ENCODE assay signal across 1 cellular context in the genomic region with DNA sequence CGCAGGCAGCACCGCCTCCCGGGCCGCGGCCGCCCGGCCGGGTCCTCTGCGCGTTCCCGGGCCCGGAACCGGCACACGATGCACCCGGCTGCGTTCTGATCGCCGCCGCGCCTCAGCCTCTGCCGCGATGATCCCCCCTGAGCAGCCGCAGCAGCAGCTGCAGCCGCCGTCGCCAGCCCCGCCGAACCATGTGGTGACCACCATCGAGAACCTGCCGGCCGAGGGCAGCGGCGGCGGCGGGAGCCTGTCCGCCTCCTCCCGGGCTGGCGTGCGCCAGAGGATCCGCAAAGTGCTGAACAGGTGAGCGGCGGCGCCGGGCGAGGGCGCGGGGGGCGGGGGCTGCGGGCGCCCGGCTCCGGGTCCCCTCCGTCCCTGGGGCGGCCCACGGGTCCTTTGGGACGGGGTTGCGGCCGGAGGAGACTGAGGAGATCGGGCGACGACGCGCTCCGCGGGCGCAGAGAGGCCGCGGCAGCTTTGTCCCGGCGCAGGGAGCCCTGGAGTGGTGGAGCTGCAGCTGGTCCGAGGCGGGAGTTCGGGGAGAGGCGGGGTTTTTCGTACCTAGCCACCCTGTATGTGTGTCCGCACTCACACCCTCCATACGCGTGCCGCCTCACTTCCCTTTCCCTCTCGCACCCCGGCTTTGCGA.
TF ChIP-seq lines count a peak whose summit lies in the region.

No MANE protein-coding gene starts in this region.

TF ChIP-seq in GM23338, 12 proteins besides CTCF, POLR2A, EP300 and RAD21 (continued from another document):
- TF ChIP-seq, protein P1, sequence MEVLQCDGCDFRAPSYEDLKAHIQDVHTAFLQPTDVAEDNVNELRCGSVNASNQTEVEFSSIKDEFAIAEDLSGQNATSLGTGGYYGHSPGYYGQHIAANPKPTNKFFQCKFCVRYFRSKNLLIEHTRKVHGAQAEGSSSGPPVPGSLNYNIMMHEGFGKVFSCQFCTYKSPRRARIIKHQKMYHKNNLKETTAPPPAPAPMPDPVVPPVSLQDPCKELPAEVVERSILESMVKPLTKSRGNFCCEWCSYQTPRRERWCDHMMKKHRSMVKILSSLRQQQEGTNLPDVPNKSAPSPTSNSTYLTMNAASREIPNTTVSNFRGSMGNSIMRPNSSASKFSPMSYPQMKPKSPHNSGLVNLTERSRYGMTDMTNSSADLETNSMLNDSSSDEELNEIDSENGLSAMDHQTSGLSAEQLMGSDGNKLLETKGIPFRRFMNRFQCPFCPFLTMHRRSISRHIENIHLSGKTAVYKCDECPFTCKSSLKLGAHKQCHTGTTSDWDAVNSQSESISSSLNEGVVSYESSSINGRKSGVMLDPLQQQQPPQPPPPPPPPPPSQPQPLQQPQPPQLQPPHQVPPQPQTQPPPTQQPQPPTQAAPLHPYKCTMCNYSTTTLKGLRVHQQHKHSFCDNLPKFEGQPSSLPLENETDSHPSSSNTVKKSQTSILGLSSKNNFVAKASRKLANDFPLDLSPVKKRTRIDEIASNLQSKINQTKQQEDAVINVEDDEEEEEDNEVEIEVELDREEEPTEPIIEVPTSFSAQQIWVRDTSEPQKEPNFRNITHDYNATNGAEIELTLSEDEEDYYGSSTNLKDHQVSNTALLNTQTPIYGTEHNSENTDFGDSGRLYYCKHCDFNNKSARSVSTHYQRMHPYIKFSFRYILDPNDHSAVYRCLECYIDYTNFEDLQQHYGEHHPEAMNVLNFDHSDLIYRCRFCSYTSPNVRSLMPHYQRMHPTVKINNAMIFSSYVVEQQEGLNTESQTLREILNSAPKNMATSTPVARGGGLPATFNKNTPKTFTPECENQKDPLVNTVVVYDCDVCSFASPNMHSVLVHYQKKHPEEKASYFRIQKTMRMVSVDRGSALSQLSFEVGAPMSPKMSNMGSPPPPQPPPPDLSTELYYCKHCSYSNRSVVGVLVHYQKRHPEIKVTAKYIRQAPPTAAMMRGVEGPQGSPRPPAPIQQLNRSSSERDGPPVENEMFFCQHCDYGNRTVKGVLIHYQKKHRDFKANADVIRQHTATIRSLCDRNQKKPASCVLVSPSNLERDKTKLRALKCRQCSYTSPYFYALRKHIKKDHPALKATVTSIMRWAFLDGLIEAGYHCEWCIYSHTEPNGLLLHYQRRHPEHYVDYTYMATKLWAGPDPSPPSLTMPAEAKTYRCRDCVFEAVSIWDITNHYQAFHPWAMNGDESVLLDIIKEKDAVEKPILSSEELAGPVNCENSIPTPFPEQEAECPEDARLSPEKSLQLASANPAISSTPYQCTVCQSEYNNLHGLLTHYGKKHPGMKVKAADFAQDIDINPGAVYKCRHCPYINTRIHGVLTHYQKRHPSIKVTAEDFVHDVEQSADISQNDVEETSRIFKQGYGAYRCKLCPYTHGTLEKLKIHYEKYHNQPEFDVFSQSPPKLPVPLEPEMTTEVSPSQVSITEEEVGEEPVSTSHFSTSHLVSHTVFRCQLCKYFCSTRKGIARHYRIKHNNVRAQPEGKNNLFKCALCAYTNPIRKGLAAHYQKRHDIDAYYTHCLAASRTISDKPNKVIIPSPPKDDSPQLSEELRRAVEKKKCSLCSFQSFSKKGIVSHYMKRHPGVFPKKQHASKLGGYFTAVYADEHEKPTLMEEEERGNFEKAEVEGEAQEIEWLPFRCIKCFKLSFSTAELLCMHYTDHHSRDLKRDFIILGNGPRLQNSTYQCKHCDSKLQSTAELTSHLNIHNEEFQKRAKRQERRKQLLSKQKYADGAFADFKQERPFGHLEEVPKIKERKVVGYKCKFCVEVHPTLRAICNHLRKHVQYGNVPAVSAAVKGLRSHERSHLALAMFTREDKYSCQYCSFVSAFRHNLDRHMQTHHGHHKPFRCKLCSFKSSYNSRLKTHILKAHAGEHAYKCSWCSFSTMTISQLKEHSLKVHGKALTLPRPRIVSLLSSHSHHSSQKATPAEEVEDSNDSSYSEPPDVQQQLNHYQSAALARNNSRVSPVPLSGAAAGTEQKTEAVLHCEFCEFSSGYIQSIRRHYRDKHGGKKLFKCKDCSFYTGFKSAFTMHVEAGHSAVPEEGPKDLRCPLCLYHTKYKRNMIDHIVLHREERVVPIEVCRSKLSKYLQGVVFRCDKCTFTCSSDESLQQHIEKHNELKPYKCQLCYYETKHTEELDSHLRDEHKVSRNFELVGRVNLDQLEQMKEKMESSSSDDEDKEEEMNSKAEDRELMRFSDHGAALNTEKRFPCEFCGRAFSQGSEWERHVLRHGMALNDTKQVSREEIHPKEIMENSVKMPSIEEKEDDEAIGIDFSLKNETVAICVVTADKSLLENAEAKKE (CRISPR knock-in tag; IDR thresholded peaks at IDR 0.05) = no peak
- TF ChIP-seq ZNF331 (CRISPR knock-in tag; IDR thresholded peaks at IDR 0.05; ENCODE audit: low read depth) (no peak), JUNB (IDR thresholded peaks at IDR 0.05; ENCODE audit: unreplicated experiment) (no peak)
- TF ChIP-seq, protein P2, sequence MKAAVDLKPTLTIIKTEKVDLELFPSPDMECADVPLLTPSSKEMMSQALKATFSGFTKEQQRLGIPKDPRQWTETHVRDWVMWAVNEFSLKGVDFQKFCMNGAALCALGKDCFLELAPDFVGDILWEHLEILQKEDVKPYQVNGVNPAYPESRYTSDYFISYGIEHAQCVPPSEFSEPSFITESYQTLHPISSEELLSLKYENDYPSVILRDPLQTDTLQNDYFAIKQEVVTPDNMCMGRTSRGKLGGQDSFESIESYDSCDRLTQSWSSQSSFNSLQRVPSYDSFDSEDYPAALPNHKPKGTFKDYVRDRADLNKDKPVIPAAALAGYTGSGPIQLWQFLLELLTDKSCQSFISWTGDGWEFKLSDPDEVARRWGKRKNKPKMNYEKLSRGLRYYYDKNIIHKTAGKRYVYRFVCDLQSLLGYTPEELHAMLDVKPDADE (IDR thresholded peaks at IDR 0.05) = no peak
- TF ChIP-seq, protein P3, sequence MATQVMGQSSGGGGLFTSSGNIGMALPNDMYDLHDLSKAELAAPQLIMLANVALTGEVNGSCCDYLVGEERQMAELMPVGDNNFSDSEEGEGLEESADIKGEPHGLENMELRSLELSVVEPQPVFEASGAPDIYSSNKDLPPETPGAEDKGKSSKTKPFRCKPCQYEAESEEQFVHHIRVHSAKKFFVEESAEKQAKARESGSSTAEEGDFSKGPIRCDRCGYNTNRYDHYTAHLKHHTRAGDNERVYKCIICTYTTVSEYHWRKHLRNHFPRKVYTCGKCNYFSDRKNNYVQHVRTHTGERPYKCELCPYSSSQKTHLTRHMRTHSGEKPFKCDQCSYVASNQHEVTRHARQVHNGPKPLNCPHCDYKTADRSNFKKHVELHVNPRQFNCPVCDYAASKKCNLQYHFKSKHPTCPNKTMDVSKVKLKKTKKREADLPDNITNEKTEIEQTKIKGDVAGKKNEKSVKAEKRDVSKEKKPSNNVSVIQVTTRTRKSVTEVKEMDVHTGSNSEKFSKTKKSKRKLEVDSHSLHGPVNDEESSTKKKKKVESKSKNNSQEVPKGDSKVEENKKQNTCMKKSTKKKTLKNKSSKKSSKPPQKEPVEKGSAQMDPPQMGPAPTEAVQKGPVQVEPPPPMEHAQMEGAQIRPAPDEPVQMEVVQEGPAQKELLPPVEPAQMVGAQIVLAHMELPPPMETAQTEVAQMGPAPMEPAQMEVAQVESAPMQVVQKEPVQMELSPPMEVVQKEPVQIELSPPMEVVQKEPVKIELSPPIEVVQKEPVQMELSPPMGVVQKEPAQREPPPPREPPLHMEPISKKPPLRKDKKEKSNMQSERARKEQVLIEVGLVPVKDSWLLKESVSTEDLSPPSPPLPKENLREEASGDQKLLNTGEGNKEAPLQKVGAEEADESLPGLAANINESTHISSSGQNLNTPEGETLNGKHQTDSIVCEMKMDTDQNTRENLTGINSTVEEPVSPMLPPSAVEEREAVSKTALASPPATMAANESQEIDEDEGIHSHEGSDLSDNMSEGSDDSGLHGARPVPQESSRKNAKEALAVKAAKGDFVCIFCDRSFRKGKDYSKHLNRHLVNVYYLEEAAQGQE (IDR thresholded peaks at IDR 0.05; ENCODE audit: unreplicated experiment) = no peak
TF ChIP-seq in GM23338: peak in this region for 0.
